Comparison of ENCODE assay signal across 2 cellular contexts in the genomic region with DNA sequence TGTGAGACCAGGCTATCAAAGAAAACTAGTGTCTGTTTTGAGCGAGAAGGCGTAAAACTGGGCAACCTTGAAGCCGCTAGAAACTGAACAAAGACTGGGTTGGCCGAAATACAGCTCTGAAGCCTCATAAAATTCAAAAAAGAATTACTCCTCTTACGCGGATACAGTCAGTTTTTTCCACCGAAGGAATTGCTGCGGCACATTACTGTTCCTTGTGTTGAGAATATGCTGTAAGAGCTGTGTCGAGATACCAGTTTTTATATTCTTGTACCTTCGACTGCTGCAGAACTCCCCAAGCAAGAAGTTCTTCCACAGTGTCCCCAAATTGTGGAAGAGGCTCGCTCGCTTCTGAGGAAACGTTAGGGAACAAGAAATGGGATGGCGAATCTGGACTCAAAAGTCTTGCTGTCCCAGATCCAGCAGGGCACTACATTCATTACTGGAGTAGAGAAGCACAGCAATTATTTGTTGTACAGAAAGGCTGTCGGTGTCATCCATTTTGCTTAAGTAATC.
A peak's percentile ranks its signal among the peaks of the same experiment; 100 is the strongest.
TF ChIP-seq lines count a peak whose summit lies in the region.

No MANE protein-coding gene starts in this region.

TF ChIP-seq in A549, 52 proteins besides CTCF, POLR2A, EP300 and RAD21:
- no peak for TF ChIP-seq E2F6 (IDR thresholded peaks at IDR 0.05; ENCODE audit: borderline replicate concordance, low read depth)
- TF ChIP-seq JUNB (IDR thresholded peaks at IDR 0.05) = no peak
- TF ChIP-seq POLR2AphosphoS2 (conservative IDR thresholded peaks at IDR 0.05; ENCODE audit: low read length) = no peak; the same call in 1 of the 2 replicates
- no peak for TF ChIP-seq ZC3H11A (IDR thresholded peaks at IDR 0.05)
- TF ChIP-seq JUN (IDR thresholded peaks at IDR 0.05) = peak in 1 of 2 experiments; percentile 33; a peak in 2 of 5 replicates
- TF ChIP-seq PHF8 (IDR thresholded peaks at IDR 0.05; ENCODE audit: borderline replicate concordance, low read depth) = 0 out of 2 replicates have a peak, but pooled peaks have one; percentile 3

TF ChIP-seq in IMR-90, 13 proteins besides CTCF, POLR2A, EP300 and RAD21 (continued from another document):
- TF ChIP-seq SMC3 (IDR thresholded peaks at IDR 0.05; ENCODE audit: low read depth, low read length) (no peak), MAFK (IDR thresholded peaks at IDR 0.05; ENCODE audit: low read depth, low read length) (no peak), NFE2L2 (IDR thresholded peaks at IDR 0.05; ENCODE audit: low read depth, low read length) (no peak), MXI1 (IDR thresholded peaks at IDR 0.05; ENCODE audit: borderline replicate concordance, low read depth, low read length) (no peak), CEBPB (IDR thresholded peaks at IDR 0.05; ENCODE audit: low read depth, low read length) (no peak), BHLHE40 (IDR thresholded peaks at IDR 0.05; ENCODE audit: low read depth, low read length) (no peak), MAZ (IDR thresholded peaks at IDR 0.05; ENCODE audit: borderline replicate concordance, low read depth, low read length) (no peak)
- TF ChIP-seq, protein P1, sequence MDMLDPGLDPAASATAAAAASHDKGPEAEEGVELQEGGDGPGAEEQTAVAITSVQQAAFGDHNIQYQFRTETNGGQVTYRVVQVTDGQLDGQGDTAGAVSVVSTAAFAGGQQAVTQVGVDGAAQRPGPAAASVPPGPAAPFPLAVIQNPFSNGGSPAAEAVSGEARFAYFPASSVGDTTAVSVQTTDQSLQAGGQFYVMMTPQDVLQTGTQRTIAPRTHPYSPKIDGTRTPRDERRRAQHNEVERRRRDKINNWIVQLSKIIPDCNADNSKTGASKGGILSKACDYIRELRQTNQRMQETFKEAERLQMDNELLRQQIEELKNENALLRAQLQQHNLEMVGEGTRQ (IDR thresholded peaks at IDR 0.05; ENCODE audit: low read depth, low read length) = no peak
